20 cellular contexts compared by ENCODE assay signal in the genomic region with DNA sequence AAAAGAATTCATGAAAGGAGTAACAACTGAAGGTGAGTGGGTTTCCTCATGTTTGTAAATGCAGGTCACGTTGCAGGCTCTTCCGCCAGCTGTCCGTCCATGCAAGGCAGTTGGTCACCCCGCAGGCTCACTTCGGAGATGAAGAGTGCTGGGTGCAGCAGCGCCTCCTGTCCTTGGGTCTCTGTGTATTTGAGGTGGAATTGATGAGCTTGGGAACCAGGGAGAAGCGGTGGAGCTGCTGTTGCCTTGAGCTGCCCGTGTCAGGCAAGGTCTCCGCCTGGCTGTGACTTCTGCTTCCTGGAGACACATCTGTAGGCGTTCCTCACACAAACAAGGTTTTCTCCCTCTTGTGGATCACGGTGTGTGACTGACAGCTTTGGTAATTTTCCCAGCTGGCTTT. TPM values are rescaled to one million over a fixed set of nuclear protein-coding genes. Genes with fewer than 3 reads are reported as not detected.
DNase-seq lines count a peak whose midpoint lies in the region; ATAC-seq and TF ChIP-seq lines count a peak whose summit lies in the region.
"Had no signal": no experiment of that assay in that cellular context is flagged by ENCODE, and none has a peak within 500 bp of the region (broad histone marks: within the 10 kb centered on the region; RNA-seq: fewer than 3 reads in every experiment).

No MANE protein-coding gene starts in this region.

- H3K4me3 ChIP-seq in Caco-2 (ENCODE audit: low read depth, low read length): no peak overlapping the region
- H3K4me3 ChIP-seq: GM12878, PC-9 had no signal

- POLR2A ChIA-PET in Caco-2 (lab: Charles Lee): interaction anchor here (1.2 kb wide), 1 partner anchor 12 kb away, joined by 9 read pairs; the partner anchor contains the start of gene GID8

- no peak overlapping the region for H3K4me3 Mint-ChIP-seq in T-helper 2 cell treated with Interferon-gamma antibody and Interleukin-4, amounts not matched to agents 5 μg/mL and 100 μg/mL, for 36 hours
- H3K4me3 Mint-ChIP-seq in Caco-2 (ENCODE audit: unreplicated experiment): no peak overlapping the region
- no peak overlapping the region for H3K4me3 Mint-ChIP-seq in dendritic cell treated with granulocyte-macrophage colony-stimulating factor and Interleukin-4, amounts not matched to agents 40 ng/mL and 50 ng/mL, for 4 days
- H3K4me3 Mint-ChIP-seq in natural killer cell treated with Interleukin-12 subunit alpha and Interleukin-12 subunit beta and Interleukin-15 and Interleukin-18, amount 100 ng/mL, for 72 hours: peak overlapping the region; percentile 7

- H3K4me1 Mint-ChIP-seq in T-helper 2 cell treated with Interferon-gamma antibody and Interleukin-4, amounts not matched to agents 5 μg/mL and 100 μg/mL, for 36 hours (ENCODE audit: low read depth): peaks cover 8% of the 10 kb centered on the region
- peaks cover 20% of the 10 kb centered on the region for H3K4me1 Mint-ChIP-seq in Caco-2 (ENCODE audit: low read depth, unreplicated experiment)
- H3K4me1 Mint-ChIP-seq in dendritic cell treated with granulocyte-macrophage colony-stimulating factor and Interleukin-4, amounts not matched to agents 40 ng/mL and 50 ng/mL, for 4 days (ENCODE audit: low read depth): peaks cover 49% of the 10 kb centered on the region
- H3K4me1 Mint-ChIP-seq in natural killer cell treated with Interleukin-12 subunit alpha and Interleukin-12 subunit beta and Interleukin-15 and Interleukin-18, amount 100 ng/mL, for 72 hours (ENCODE audit: low read depth in 2 of 2): peaks cover 10 to 21% of the 10 kb centered on the region in 2 donors

- H3K9me3 Mint-ChIP-seq in T-helper 2 cell treated with Interferon-gamma antibody and Interleukin-4, amounts not matched to agents 5 μg/mL and 100 μg/mL, for 36 hours: no peaks in the 10 kb centered on the region
- H3K9me3 Mint-ChIP-seq in Caco-2 (ENCODE audit: unreplicated experiment): peaks cover 14% of the 10 kb centered on the region
- H3K9me3 Mint-ChIP-seq in dendritic cell treated with granulocyte-macrophage colony-stimulating factor and Interleukin-4, amounts not matched to agents 40 ng/mL and 50 ng/mL, for 4 days: peaks cover 9% of the 10 kb centered on the region
- no peaks in the 10 kb centered on the region for H3K9me3 Mint-ChIP-seq in natural killer cell treated with Interleukin-12 subunit alpha and Interleukin-12 subunit beta and Interleukin-15 and Interleukin-18, amount 100 ng/mL, for 72 hours
- H3K9me3 Mint-ChIP-seq: CD4-positive, alpha-beta memory T cell had no signal

- peaks cover 31% of the 10 kb centered on the region for H3K4me1 ChIP-seq in Caco-2

- H3K36me3 Mint-ChIP-seq in T-helper 2 cell treated with Interferon-gamma antibody and Interleukin-4, amounts not matched to agents 5 μg/mL and 100 μg/mL, for 36 hours (ENCODE audit: low read depth): peaks cover 51% of the 10 kb centered on the region
- H3K36me3 Mint-ChIP-seq in Caco-2 (ENCODE audit: insufficient read depth, unreplicated experiment): peaks cover 91% of the 10 kb centered on the region
- peaks cover 63% of the 10 kb centered on the region for H3K36me3 Mint-ChIP-seq in dendritic cell treated with granulocyte-macrophage colony-stimulating factor and Interleukin-4, amounts not matched to agents 40 ng/mL and 50 ng/mL, for 4 days (ENCODE audit: low read depth)
- H3K36me3 Mint-ChIP-seq in natural killer cell treated with Interleukin-12 subunit alpha and Interleukin-12 subunit beta and Interleukin-15 and Interleukin-18, amount 100 ng/mL, for 72 hours: peaks cover 7% of the 10 kb centered on the region

- H3K9me3 ChIP-seq in Caco-2: no peaks in the 10 kb centered on the region

- H3K27ac Mint-ChIP-seq in T-helper 2 cell treated with Interferon-gamma antibody and Interleukin-4, amounts not matched to agents 5 μg/mL and 100 μg/mL, for 36 hours: peak overlapping the region; percentile 34
- H3K27ac Mint-ChIP-seq in Caco-2 (ENCODE audit: unreplicated experiment): peak overlapping the region; percentile 40
- H3K27ac Mint-ChIP-seq in dendritic cell treated with granulocyte-macrophage colony-stimulating factor and Interleukin-4, amounts not matched to agents 40 ng/mL and 50 ng/mL, for 4 days: peak overlapping the region; percentile 29
- no peak overlapping the region for H3K27ac Mint-ChIP-seq in natural killer cell treated with Interleukin-12 subunit alpha and Interleukin-12 subunit beta and Interleukin-15 and Interleukin-18, amount 100 ng/mL, for 72 hours

- no peak for TF ChIP-seq CTCF in Caco-2 (IDR thresholded peaks at IDR 0.05; ENCODE audit: insufficient read depth in 1 of 2, low read depth in 1 of 2, low read length in 1 of 2, severe bottlenecking in 1 of 2, unreplicated experiment in 1 of 2)

- no TSS peak for BruUV-seq in Caco-2 (replicated peaks; lab: Mats Ljungman, UMichigan)

- CTCF ChIA-PET in Caco-2 (lab: Charles Lee): interaction anchor here (0.7 to 1.2 kb wide), 2 partner anchors 23 to 49 kb away, joined by 3 to 4 read pairs; no protein-coding TSS in a partner anchor

- no peak for DNase-seq in T-helper 2 cell treated with Interferon-gamma antibody and Interleukin-4, amounts not matched to agents 5 μg/mL and 100 μg/mL, for 36 hours (ENCODE audit: low spot score)
- DNase-seq in T-helper 2 cell (no peak), Caco-2 (peak in 1 of 2 experiments; percentile 40)
- no peak for DNase-seq in natural killer cell treated with Interleukin-12 subunit alpha and Interleukin-12 subunit beta and Interleukin-15 and Interleukin-18, amount 100 ng/mL, for 72 hours (ENCODE audit: low spot score)
- DNase-seq in stimulated activated CD4-positive, alpha-beta T cell treated with anti-CD3 and anti-CD28 coated beads, Interleukin-12 subunit alpha, Interleukin-12 subunit beta, amount 100 ng/mL, for 4 hours: no peak
- DNase-seq: CD4-positive, alpha-beta memory T cell; DMS79; NCI-H1105; NCI-H1694; NCI-H510A treated with DMSO at 0.1 percent for 48 hours; NCI-H82; PC-9 had no signal

- H3K27me3 ChIP-seq in Caco-2 (replicated peaks; ENCODE audit: control insufficient read depth, insufficient read depth, low read length): no peaks in the 10 kb centered on the region

- H3K36me3 ChIP-seq in Caco-2 (ENCODE audit: control insufficient read depth, insufficient read depth, low read length): peaks cover 22% of the 10 kb centered on the region

- H3K27me3 Mint-ChIP-seq in T-helper 2 cell treated with Interferon-gamma antibody and Interleukin-4, amounts not matched to agents 5 μg/mL and 100 μg/mL, for 36 hours (ENCODE audit: low read depth): no peaks in the 10 kb centered on the region
- no peaks in the 10 kb centered on the region for H3K27me3 Mint-ChIP-seq in Caco-2 (ENCODE audit: insufficient read depth, unreplicated experiment)
- no peaks in the 10 kb centered on the region for H3K27me3 Mint-ChIP-seq in dendritic cell treated with granulocyte-macrophage colony-stimulating factor and Interleukin-4, amounts not matched to agents 40 ng/mL and 50 ng/mL, for 4 days
- no peaks in the 10 kb centered on the region for H3K27me3 Mint-ChIP-seq in natural killer cell treated with Interleukin-12 subunit alpha and Interleukin-12 subunit beta and Interleukin-15 and Interleukin-18, amount 100 ng/mL, for 72 hours
- H3K27me3 Mint-ChIP-seq: B cell; CD4-positive, alpha-beta memory T cell had no signal

- intact Hi-C loops in Caco-2 (cut with micrococcal nuclease; ENCODE audit: unreplicated experiment): no loop called here
- intact Hi-C loops in dendritic cell treated with granulocyte-macrophage colony-stimulating factor and Interleukin-4, amounts not matched to agents 40 ng/mL and 50 ng/mL, for 4 days (cut with micrococcal nuclease): loop anchor here (5.0 kb wide), 1 partner anchor 88 kb away; the partner anchor contains the start of gene TCFL5

- ATAC-seq in natural killer cell treated with Interleukin-12 subunit alpha and Interleukin-12 subunit beta and Interleukin-15 and Interleukin-18, amount 100 ng/mL, for 72 hours: no peak
- ATAC-seq in HG02885 (IDR thresholded peaks at IDR 0.05; ENCODE audit: poor library complexity, unreplicated experiment): no peak
- ATAC-seq in HG03565 (IDR thresholded peaks at IDR 0.05; ENCODE audit: unreplicated experiment): no peak
- ATAC-seq: GM12878 had no signal

RNA-seq across cellular contexts. Expression of gene SLC17A9, which starts 2.6 kb away (rescaled TPM):
- 64.7 and 77.4 TPM in 2 replicates for total RNA-seq in Caco-2 (2022)
- 100 to 1,000 TPM in 1 of 2 donors, 10 to 100 TPM in 1; 34.9 to 100 TPM for total RNA-seq in natural killer cell treated with Interleukin-12 subunit alpha and Interleukin-12 subunit beta and Interleukin-15 and Interleukin-18, amount 100 ng/mL, for 72 hours
- total RNA-seq: H4, HT1080, LHCN-M2 had no signal

RNA-seq across cellular contexts. Expression of gene GID8, which starts 11.9 kb away (rescaled TPM):
- total RNA-seq in Caco-2 (2022): 129 and 133 TPM in 2 replicates
- 10 to 100 TPM; 34.9 to 35.5 TPM for total RNA-seq in natural killer cell treated with Interleukin-12 subunit alpha and Interleukin-12 subunit beta and Interleukin-15 and Interleukin-18, amount 100 ng/mL, for 72 hours

RNA-seq across cellular contexts. Expression of gene DIDO1, which starts 23.6 kb away (rescaled TPM):
- total RNA-seq in Caco-2 (2022): 120 and 122 TPM in 2 replicates
- total RNA-seq in natural killer cell treated with Interleukin-12 subunit alpha and Interleukin-12 subunit beta and Interleukin-15 and Interleukin-18, amount 100 ng/mL, for 72 hours: 10 to 100 TPM; 57.6 to 81.1 TPM

RNA-seq across cellular contexts. Expression of gene BHLHE23, which starts 56.9 kb away (rescaled TPM):
- total RNA-seq in Caco-2 (2022): 0.49 and 0.95 TPM in 2 replicates
- total RNA-seq in natural killer cell treated with Interleukin-12 subunit alpha and Interleukin-12 subunit beta and Interleukin-15 and Interleukin-18, amount 100 ng/mL, for 72 hours: not detected
- total RNA-seq: B cell; CD4-positive, alpha-beta memory T cell; H4; HT1080; LHCN-M2; PC-9 had no signal

Comparison
In these comparisons a context has a peak if more than half of its experiments do, and no peak if none do; other contexts are left out.
1. H3K27ac Mint-ChIP-seq: peak in T-helper 2 cell treated with Interferon-gamma antibody and Interleukin-4, amounts not matched to agents 5 μg/mL and 100 μg/mL, for 36 hours (single experiment), Caco-2 (single experiment) and dendritic cell treated with granulocyte-macrophage colony-stimulating factor and Interleukin-4, amounts not matched to agents 40 ng/mL and 50 ng/mL, for 4 days (single experiment); none in natural killer cell treated with Interleukin-12 subunit alpha and Interleukin-12 subunit beta and Interleukin-15 and Interleukin-18, amount 100 ng/mL, for 72 hours (0 of 2).